ENCODE assay signal across 12 cellular contexts in the genomic region with DNA sequence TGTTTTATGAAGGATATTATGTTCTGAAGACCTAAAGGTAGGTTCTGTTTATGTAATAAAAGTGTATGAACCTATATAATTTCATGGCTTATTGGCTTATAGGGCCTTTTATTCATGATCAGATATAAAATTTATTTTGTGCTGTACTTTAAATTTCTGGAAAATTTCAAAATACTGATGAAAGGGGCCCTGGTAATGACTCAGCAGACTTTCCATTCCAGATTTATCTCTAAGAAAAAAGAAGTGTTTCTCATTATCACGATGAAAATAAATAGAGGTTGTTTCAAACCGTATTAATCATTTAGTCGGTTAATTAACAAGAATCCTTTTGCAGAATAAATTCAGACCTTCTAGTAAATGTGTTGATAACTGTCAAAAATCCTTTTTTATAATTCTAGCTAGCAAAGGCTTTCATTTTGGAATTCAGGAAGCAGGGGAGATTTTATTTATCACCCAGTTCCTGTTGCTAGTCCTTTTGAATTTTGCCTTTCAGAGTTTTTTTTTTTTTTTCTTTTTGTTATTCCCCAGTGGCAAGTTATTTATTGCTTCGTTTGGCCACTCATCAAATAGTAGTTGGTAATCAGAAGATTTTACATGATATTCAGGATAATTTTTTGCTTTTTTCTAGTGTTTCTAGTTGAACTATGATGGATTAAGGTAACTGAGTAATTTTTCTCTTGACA. TPM values are rescaled to one million over a fixed set of nuclear protein-coding genes. Genes with fewer than 3 reads are reported as not detected.
A peak's percentile ranks its signal among the peaks of the same experiment; 100 is the strongest.
DNase-seq lines count a peak whose midpoint lies in the region; TF ChIP-seq lines count a peak whose summit lies in the region.
"Had no signal": no experiment of that assay in that cellular context is flagged by ENCODE, and none has a peak within 500 bp of the region (broad histone marks: within the 10 kb centered on the region; RNA-seq: fewer than 3 reads in every experiment).

No MANE protein-coding gene starts in this region.

- H3K4me3 ChIP-seq in A673 (ENCODE audit: low read depth, low read length, poor library complexity, severe bottlenecking) (peak overlapping the region; percentile 35), HEK293 (ENCODE audit: low read depth, low read length) (no peak overlapping the region)

- H3K36me3 ChIP-seq in A673 (ENCODE audit: insufficient read depth, low read length, poor library complexity, severe bottlenecking) (no peaks in the 10 kb centered on the region), HEK293 (ENCODE audit: control insufficient read depth in 2 of 2, insufficient read depth in 1 of 2, low read length in 2 of 2) (no peaks in the 10 kb centered on the region)

- no peaks in the 10 kb centered on the region for H3K27me3 ChIP-seq in A673 (replicated peaks; ENCODE audit: insufficient read depth, low read depth, low read length, poor library complexity)

- POLR2A ChIA-PET in A673 (lab: Charles Lee; ENCODE audit: low non-redundant PET) (interaction anchor here (0.7 kb wide), 1 partner anchor 345 kb away, joined by 3 read pairs; no protein-coding TSS in a partner anchor), HEK293 (lab: Yijun Ruan, JAX) (interaction anchor here (0.6 kb wide), 1 partner anchor 461 kb away, joined by 3 read pairs; no protein-coding TSS in a partner anchor)

- CTCF ChIA-PET in A673 (lab: Charles Lee) (interaction anchor here (0.7 kb wide), 1 partner anchor 33 kb away, joined by 6 read pairs; no protein-coding TSS in a partner anchor), HEK293 (lab: Yijun Ruan, JAX) (interaction anchor here (0.7 kb wide), 1 partner anchor 16 kb away, joined by 4 read pairs; no protein-coding TSS in a partner anchor)

- no peaks in the 10 kb centered on the region for H3K36me3 Mint-ChIP-seq in brain
- H3K36me3 Mint-ChIP-seq in mesothelial cell of epicardium: no peaks in the 10 kb centered on the region
- H3K36me3 Mint-ChIP-seq: natural killer cell had no signal

- BruUV-seq in A673 (replicated peaks; lab: Mats Ljungman, UMichigan): TSS peak; percentile 75

- H3K27me3 Mint-ChIP-seq in brain: no peaks in the 10 kb centered on the region
- no peaks in the 10 kb centered on the region for H3K27me3 Mint-ChIP-seq in mesothelial cell of epicardium (ENCODE audit: low read depth)

- no peaks in the 10 kb centered on the region for H3K9me3 Mint-ChIP-seq in brain
- peaks cover 4% of the 10 kb centered on the region for H3K9me3 Mint-ChIP-seq in mesothelial cell of epicardium
- H3K9me3 Mint-ChIP-seq: natural killer cell had no signal

- H3K9me3 ChIP-seq in A673 (ENCODE audit: low read depth, low read length, poor library complexity, severe bottlenecking): no peaks in the 10 kb centered on the region
- H3K9me3 ChIP-seq in HEK293 (ENCODE audit: control insufficient read depth, insufficient read depth, low read depth, low read length): no peaks in the 10 kb centered on the region

- H3K4me1 ChIP-seq in A673 (ENCODE audit: insufficient read depth, low read length, poor library complexity, severe bottlenecking): peaks cover 57% of the 10 kb centered on the region
- peaks cover 6% of the 10 kb centered on the region for H3K4me1 ChIP-seq in HEK293 (ENCODE audit: control insufficient read depth, insufficient read depth, low read length)

- H3K27ac Mint-ChIP-seq in brain: peak overlapping the region in 4 of 5 experiments; percentile 54 to 87 (median 79)
- H3K27ac Mint-ChIP-seq in mesothelial cell of epicardium: peak overlapping the region; percentile 40
- H3K27ac Mint-ChIP-seq: natural killer cell had no signal

- peak overlapping the region; percentile 74 for H3K27ac ChIP-seq in A673 (ENCODE audit: low read depth, low read length, poor library complexity, severe bottlenecking)
- no peak overlapping the region for H3K27ac ChIP-seq in HEK293 (ENCODE audit: extremely low read depth, low read depth, low read length)

- peak; percentile 63 for DNase-seq in A673 (ENCODE audit: low spot score)
- DNase-seq in mesothelial cell of epicardium (ENCODE audit: low spot score in 2 of 2, unreplicated experiment in 2 of 2): no peak
- no peak for DNase-seq in HCEC 1CT
- DNase-seq in NCI-H524 (lab: John Stamatoyannopoulos, UW): no peak
- no peak for DNase-seq in NCI-H748 (lab: John Stamatoyannopoulos, UW; ENCODE audit: unreplicated experiment)
- no peak for DNase-seq in NCI-H2196 (lab: John Stamatoyannopoulos, UW; ENCODE audit: unreplicated experiment)
- DNase-seq: activated gamma-delta T cell, Karpas-422, natural killer cell, NCI-H2227 treated with DMSO at 0.1 percent for 48 hours had no signal

- no peak for TF ChIP-seq CTCF in A673 (conservative IDR thresholded peaks at IDR 0.05; ENCODE audit: low read depth, low read length)
- TF ChIP-seq CTCF in HEK293 (tag by site-specific recombination; IDR thresholded peaks at IDR 0.05): no peak
- TF ChIP-seq CTCF in brain (conservative IDR thresholded peaks at IDR 0.05): no peak
- no peak for TF ChIP-seq CTCF in mesothelial cell of epicardium (IDR thresholded peaks at IDR 0.05; ENCODE audit: unreplicated experiment)

- H3K4me1 Mint-ChIP-seq in brain (peaks cover 60% of the 10 kb centered on the region), mesothelial cell of epicardium (peaks cover 30% of the 10 kb centered on the region)

- peak overlapping the region in 4 of 5 experiments; percentile 58 to 78 (median 69) for H3K4me3 Mint-ChIP-seq in brain
- H3K4me3 Mint-ChIP-seq in mesothelial cell of epicardium: peak overlapping the region; percentile 11
- H3K4me3 Mint-ChIP-seq: natural killer cell had no signal

- intact Hi-C loops in A673 (cut with micrococcal nuclease; ENCODE audit: unreplicated experiment): no loop called here

TF ChIP-seq in HEK293, 187 proteins besides CTCF, POLR2A, EP300 and RAD21 (continues in another document):
- no peak for TF ChIP-seq ZNF473 (tag by site-specific recombination; IDR thresholded peaks at IDR 0.05)
- no peak for TF ChIP-seq ZSCAN30 (tag by site-specific recombination; IDR thresholded peaks at IDR 0.05)
- no peak for TF ChIP-seq BCL11B (tag by site-specific recombination; IDR thresholded peaks at IDR 0.05; ENCODE audit: low read depth)
- peak; percentile 42; the same call in 1 of the 2 replicates for TF ChIP-seq ZBTB20 (tag by site-specific recombination; IDR thresholded peaks at IDR 0.05)
- TF ChIP-seq, protein P1, sequence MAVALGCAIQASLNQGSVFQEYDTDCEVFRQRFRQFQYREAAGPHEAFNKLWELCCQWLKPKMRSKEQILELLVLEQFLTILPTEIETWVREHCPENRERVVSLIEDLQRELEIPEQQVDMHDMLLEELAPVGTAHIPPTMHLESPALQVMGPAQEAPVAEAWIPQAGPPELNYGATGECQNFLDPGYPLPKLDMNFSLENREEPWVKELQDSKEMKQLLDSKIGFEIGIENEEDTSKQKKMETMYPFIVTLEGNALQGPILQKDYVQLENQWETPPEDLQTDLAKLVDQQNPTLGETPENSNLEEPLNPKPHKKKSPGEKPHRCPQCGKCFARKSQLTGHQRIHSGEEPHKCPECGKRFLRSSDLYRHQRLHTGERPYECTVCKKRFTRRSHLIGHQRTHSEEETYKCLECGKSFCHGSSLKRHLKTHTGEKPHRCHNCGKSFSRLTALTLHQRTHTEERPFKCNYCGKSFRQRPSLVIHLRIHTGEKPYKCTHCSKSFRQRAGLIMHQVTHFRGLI (tag by site-specific recombination; IDR thresholded peaks at IDR 0.05): no peak
- TF ChIP-seq ZNF514 (tag by site-specific recombination; IDR thresholded peaks at IDR 0.05): no peak
- TF ChIP-seq ZNF660 (tag by site-specific recombination; IDR thresholded peaks at IDR 0.05): no peak
- TF ChIP-seq, protein P2, sequence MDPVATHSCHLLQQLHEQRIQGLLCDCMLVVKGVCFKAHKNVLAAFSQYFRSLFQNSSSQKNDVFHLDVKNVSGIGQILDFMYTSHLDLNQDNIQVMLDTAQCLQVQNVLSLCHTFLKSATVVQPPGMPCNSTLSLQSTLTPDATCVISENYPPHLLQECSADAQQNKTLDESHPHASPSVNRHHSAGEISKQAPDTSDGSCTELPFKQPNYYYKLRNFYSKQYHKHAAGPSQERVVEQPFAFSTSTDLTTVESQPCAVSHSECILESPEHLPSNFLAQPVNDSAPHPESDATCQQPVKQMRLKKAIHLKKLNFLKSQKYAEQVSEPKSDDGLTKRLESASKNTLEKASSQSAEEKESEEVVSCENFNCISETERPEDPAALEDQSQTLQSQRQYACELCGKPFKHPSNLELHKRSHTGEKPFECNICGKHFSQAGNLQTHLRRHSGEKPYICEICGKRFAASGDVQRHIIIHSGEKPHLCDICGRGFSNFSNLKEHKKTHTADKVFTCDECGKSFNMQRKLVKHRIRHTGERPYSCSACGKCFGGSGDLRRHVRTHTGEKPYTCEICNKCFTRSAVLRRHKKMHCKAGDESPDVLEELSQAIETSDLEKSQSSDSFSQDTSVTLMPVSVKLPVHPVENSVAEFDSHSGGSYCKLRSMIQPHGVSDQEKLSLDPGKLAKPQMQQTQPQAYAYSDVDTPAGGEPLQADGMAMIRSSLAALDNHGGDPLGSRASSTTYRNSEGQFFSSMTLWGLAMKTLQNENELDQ (tag by site-specific recombination; IDR thresholded peaks at IDR 0.05; ENCODE audit: low read depth): no peak
- TF ChIP-seq, protein P3, sequence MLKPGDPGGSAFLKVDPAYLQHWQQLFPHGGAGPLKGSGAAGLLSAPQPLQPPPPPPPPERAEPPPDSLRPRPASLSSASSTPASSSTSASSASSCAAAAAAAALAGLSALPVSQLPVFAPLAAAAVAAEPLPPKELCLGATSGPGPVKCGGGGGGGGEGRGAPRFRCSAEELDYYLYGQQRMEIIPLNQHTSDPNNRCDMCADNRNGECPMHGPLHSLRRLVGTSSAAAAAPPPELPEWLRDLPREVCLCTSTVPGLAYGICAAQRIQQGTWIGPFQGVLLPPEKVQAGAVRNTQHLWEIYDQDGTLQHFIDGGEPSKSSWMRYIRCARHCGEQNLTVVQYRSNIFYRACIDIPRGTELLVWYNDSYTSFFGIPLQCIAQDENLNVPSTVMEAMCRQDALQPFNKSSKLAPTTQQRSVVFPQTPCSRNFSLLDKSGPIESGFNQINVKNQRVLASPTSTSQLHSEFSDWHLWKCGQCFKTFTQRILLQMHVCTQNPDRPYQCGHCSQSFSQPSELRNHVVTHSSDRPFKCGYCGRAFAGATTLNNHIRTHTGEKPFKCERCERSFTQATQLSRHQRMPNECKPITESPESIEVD (tag by site-specific recombination; IDR thresholded peaks at IDR 0.05): 0 out of 2 replicates have a peak, but pooled peaks have one; percentile 9
- no peak for TF ChIP-seq ZNF169 (tag by site-specific recombination; IDR thresholded peaks at IDR 0.05)
- TF ChIP-seq ZNF747 (tag by site-specific recombination; IDR thresholded peaks at IDR 0.05): no peak
- no peak for TF ChIP-seq ZNF560 (tag by site-specific recombination; IDR thresholded peaks at IDR 0.05; ENCODE audit: borderline replicate concordance)
- TF ChIP-seq ZNF114 (tag by site-specific recombination; IDR thresholded peaks at IDR 0.05): no peak
- TF ChIP-seq ZNF335 (tag by site-specific recombination; conservative IDR thresholded peaks at IDR 0.05): no peak
- no peak for TF ChIP-seq ZNF837 (tag by site-specific recombination; IDR thresholded peaks at IDR 0.05)

RNA-seq across cellular contexts. Expression of a gene that starts 5.4 kb away (rescaled TPM):
- 48.6 and 54.0 TPM in 2 replicates for total RNA-seq in A673 (2021)
- 36.0 TPM for polyA plus RNA-seq in brain (ENCODE audit: insufficient read depth, low read depth, low replicate concordance)
- total RNA-seq in mesothelial cell of epicardium: 38.7 to 42.6 TPM (median 41.2 TPM) in 3 replicates
